In the genomic region with DNA sequence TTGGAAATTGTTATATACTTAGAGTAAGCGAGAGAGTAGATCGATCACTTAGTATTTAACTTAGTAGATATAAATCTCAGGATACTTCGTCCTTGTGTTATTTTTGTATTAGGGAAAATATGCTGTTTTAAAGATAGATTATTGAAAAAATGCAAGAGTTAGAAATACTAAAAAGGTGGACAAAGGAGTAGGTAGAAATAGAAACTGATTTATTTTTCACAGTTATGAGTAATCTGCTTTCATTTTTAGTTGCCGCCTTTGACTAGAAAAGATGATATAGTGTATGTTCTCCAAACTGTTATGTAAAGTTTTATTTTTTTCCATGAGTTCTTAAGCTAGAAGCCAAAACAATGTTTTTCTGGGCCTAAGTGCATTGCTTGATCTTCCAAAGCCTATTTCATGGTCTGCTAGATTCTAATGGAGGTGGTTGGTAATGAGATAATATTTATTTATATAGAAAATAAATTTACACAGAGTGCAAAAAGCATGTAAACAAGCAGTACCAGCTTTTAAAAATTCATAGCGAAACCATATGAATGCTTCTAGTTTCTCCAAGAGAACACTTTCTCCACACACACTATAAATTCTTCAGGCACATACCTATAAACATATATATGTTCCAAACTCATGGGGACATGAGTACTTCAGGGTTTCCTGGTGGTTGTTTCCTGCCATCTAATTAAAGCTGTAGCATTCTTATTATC, we compare ENCODE assay signal across 13 cellular contexts.
A peak's percentile ranks its signal among the peaks of the same experiment; 100 is the strongest.
DNase-seq lines count a peak whose midpoint lies in the region; ATAC-seq and TF ChIP-seq lines count a peak whose summit lies in the region.
"Had no signal": no experiment of that assay in that cellular context is flagged by ENCODE, and none has a peak within 500 bp of the region (broad histone marks: within the 10 kb centered on the region; RNA-seq: fewer than 3 reads in every experiment).

No MANE protein-coding gene starts in this region.

- no peaks in the 10 kb centered on the region for H3K27me3 ChIP-seq in GM06990 (replicated peaks; ENCODE audit: control insufficient read depth, insufficient read depth, low read length)
- no peaks in the 10 kb centered on the region for H3K27me3 ChIP-seq in ascending aorta
- H3K27me3 ChIP-seq in PC-3 (ENCODE audit: low read length) = no peaks in the 10 kb centered on the region
- H3K27me3 ChIP-seq: BLaER1 had no signal

- H3F3A ChIP-seq in PC-3 (ENCODE audit: low read length, unreplicated experiment) = no peaks in the 10 kb centered on the region

- no peaks in the 10 kb centered on the region for H3K79me2 ChIP-seq in PC-3 (ENCODE audit: low read length)

- no peak overlapping the region for H3K9ac ChIP-seq in PC-3 (ENCODE audit: low read length)
- H3K9ac ChIP-seq: BLaER1 had no signal

- TF ChIP-seq CTCF in GM06990 (IDR thresholded peaks at IDR 0.05; ENCODE audit: insufficient read depth, low read length, poor library complexity, severe bottlenecking) = no peak
- TF ChIP-seq CTCF in ascending aorta (IDR thresholded peaks at IDR 0.05) = no peak
- TF ChIP-seq CTCF in PC-3 (conservative IDR thresholded peaks at IDR 0.05; ENCODE audit: low read depth, low read length) = no peak

- CTCF ChIA-PET in PC-3 (lab: Charles Lee) = no interaction called here

- H3K27ac ChIP-seq in ascending aorta (peak overlapping the region; percentile 65 to 68), PC-3 (ENCODE audit: low read length) (no peak overlapping the region)
- H3K27ac ChIP-seq: BLaER1 had no signal

- H3K4me2 ChIP-seq in PC-3 (ENCODE audit: low read length) = no peak overlapping the region
- H3K4me2 ChIP-seq: BLaER1, GM23338 had no signal

- H2AFZ ChIP-seq in PC-3 (ENCODE audit: low read length) = no peak overlapping the region
- H2AFZ ChIP-seq: GM23338 had no signal

- no TSS peak for BruUV-seq in PC-3 (replicated peaks; lab: Mats Ljungman, UMichigan)

- no peaks in the 10 kb centered on the region for H3K9me3 ChIP-seq in ascending aorta
- H3K9me3 ChIP-seq in PC-3 (ENCODE audit: low read length) = no peaks in the 10 kb centered on the region
- H3K9me3 ChIP-seq: BLaER1 had no signal

- DNase-seq in GM06990 (ENCODE audit: extremely low read depth, insufficient read length) (peak; percentile 48), ascending aorta (ENCODE audit: low spot score in 2 of 2) (no peak), SW480 (ENCODE audit: low spot score) (no peak), mucosa of gallbladder (ENCODE audit: low spot score) (no peak), PC-3 (no peak)
- DNase-seq in activated CD4-positive, alpha-beta T cell treated with anti-CD3 and anti-CD28 coated beads, Interleukin-2, amount 50 U/mL, for 1 hour = no peak
- DNase-seq: kidney glomerular epithelial cell, NCI-H1092 treated with DMSO at 0.1 percent for 48 hours had no signal

- H3K36me3 ChIP-seq in GM06990 (ENCODE audit: control insufficient read depth, insufficient read depth, low read length) = no peaks in the 10 kb centered on the region
- no peaks in the 10 kb centered on the region for H3K36me3 ChIP-seq in ascending aorta
- no peaks in the 10 kb centered on the region for H3K36me3 ChIP-seq in PC-3 (ENCODE audit: low read depth, low read length)
- H3K36me3 ChIP-seq: BLaER1 had no signal

- peak; percentile 74 for ATAC-seq in GM19351 (IDR thresholded peaks at IDR 0.05; ENCODE audit: unreplicated experiment)
- peak; percentile 67 for ATAC-seq in HG02943 (IDR thresholded peaks at IDR 0.05; ENCODE audit: low read depth, unreplicated experiment)
- ATAC-seq in PC-3 = no peak
- ATAC-seq: GM23338 had no signal

- H3K4me3 ChIP-seq in GM06990 (replicated peaks; ENCODE audit: low read depth, low read length) = no peak overlapping the region; the same call in 1 of the 2 replicates
- H3K4me3 ChIP-seq in ascending aorta = peak overlapping the region; percentile 4 to 50
- no peak overlapping the region for H3K4me3 ChIP-seq in PC-3 (ENCODE audit: low read length)
- H3K4me3 ChIP-seq: BLaER1, GM23338, skin epidermis had no signal

- H3K4me1 ChIP-seq in ascending aorta = peaks cover 0 to 8% of the 10 kb centered on the region in 2 donors
- H3K4me1 ChIP-seq in PC-3 (ENCODE audit: insufficient read depth, low read length) = no peaks in the 10 kb centered on the region
- H3K4me1 ChIP-seq: BLaER1 had no signal

- POLR2A ChIA-PET in PC-3 (lab: Charles Lee; ENCODE audit: unreplicated experiment) = no interaction called here

- intact Hi-C loops in ascending aorta (cut with DNase I) = loop anchor here (2.0 kb wide), 1 partner anchor 60 kb away; no protein-coding TSS in a partner anchor
- intact Hi-C loops in PC-3 (cut with micrococcal nuclease) = no loop called here

- H4K20me1 ChIP-seq in PC-3 (ENCODE audit: low read length) = no peaks in the 10 kb centered on the region
- H4K20me1 ChIP-seq: BLaER1 had no signal

- H3K9me2 ChIP-seq in PC-3 (replicated peaks; ENCODE audit: low read length) = no peaks in the 10 kb centered on the region

Comparison
In these comparisons a context has a peak if more than half of its experiments do, and no peak if none do; other contexts are left out.
1. H3K4me3 ChIP-seq: peak in ascending aorta (2 of 2); none in GM06990 (single experiment) and PC-3 (single experiment).